Comparison of ENCODE assay signal across 1 cellular context in genomic region chr18:12975488-12975887, GRCh38.
TF ChIP-seq lines count a peak whose summit lies in the region.

No MANE protein-coding gene starts in this region.

TF ChIP-seq in HepG2, 621 proteins besides CTCF, POLR2A, EP300 and RAD21:
- no peak for TF ChIP-seq ZNF644 (CRISPR knock-in tag; IDR thresholded peaks at IDR 0.05; ENCODE audit: low read depth)
- no peak for TF ChIP-seq BHLHE40 (IDR thresholded peaks at IDR 0.05; ENCODE audit: low read length)
- TF ChIP-seq KLF13 (CRISPR knock-in tag; IDR thresholded peaks at IDR 0.05) = no peak
- no peak for TF ChIP-seq KDM4B (CRISPR knock-in tag; IDR thresholded peaks at IDR 0.05)
- TF ChIP-seq HNF4G (IDR thresholded peaks at IDR 0.05; ENCODE audit: borderline replicate concordance, low read depth, low read length) = no peak
- TF ChIP-seq HNF4G (CRISPR knock-in tag; IDR thresholded peaks at IDR 0.05; ENCODE audit: borderline replicate concordance, low read depth) = no peak
- no peak for TF ChIP-seq ZSCAN25 (CRISPR knock-in tag; IDR thresholded peaks at IDR 0.05)
- no peak for TF ChIP-seq REPIN1 (CRISPR knock-in tag; IDR thresholded peaks at IDR 0.05; ENCODE audit: borderline replicate concordance, low read depth)
- TF ChIP-seq ZNF343 (CRISPR knock-in tag; IDR thresholded peaks at IDR 0.05) = no peak
